13 cellular contexts compared by ENCODE assay signal in the genomic region with DNA sequence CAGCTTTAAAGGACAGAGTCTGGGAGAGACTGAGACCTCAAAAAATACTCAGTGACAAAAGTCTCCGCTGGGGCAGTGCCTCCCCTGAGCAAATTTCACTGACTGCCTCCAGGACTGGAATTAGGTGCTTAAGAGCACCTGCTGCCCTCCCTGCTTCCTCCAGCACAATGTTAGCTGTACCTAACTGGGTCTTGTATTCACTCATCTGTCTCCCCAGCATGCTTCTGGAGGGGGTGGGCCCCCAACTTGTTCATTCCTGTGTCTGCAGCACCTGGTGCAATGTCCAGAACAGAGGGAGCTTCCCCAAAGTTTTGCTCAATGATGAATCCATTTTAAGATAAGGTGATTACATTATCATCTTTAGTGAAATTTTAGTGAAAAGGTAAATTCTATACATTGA.
DNase-seq lines count a peak whose midpoint lies in the region; ATAC-seq and TF ChIP-seq lines count a peak whose summit lies in the region.
"Had no signal": no experiment of that assay in that cellular context is flagged by ENCODE, and none has a peak within 500 bp of the region (broad histone marks: within the 10 kb centered on the region; RNA-seq: fewer than 3 reads in every experiment).

No MANE protein-coding gene starts in this region.

- DNase-seq in GM12865 (ENCODE audit: low read depth) (peak; percentile 27), tibial artery (no peak), NCI-H526 (lab: John Stamatoyannopoulos, UW) (no peak), prostate gland (ENCODE audit: low spot score) (no peak)
- DNase-seq in activated CD4-positive, alpha-beta T cell treated with anti-CD3 and anti-CD28 coated beads for 4 hours, result no peak
- DNase-seq: COR-L47; NK-92 treated with Interleukin-12 subunit alpha and Interleukin-12 subunit beta, amount 100 ng/mL, for 24 hours; pancreas; SHP77 treated with DMSO at 0.1 percent for 48 hours had no signal

- 92% methylated on average over 1 of the region's 1 CpG for WGBS in prostate gland

- no peaks in the 10 kb centered on the region for H3K27me3 ChIP-seq in tibial artery
- H3K27me3 ChIP-seq in prostate gland (replicated peaks; ENCODE audit: insufficient read depth), result no peaks in the 10 kb centered on the region
- H3K27me3 ChIP-seq: pancreas had no signal

- ATAC-seq in GM19455 (IDR thresholded peaks at IDR 0.05; ENCODE audit: unreplicated experiment), result peak; percentile 60
- ATAC-seq in HG02938 (IDR thresholded peaks at IDR 0.05; ENCODE audit: unreplicated experiment), result peak; percentile 21
- ATAC-seq in HG03571 (IDR thresholded peaks at IDR 0.05; ENCODE audit: unreplicated experiment), result peak; percentile 40
- ATAC-seq: HepG2, pancreas had no signal

- H3K9me3 ChIP-seq in tibial artery (no peaks in the 10 kb centered on the region), prostate gland (no peaks in the 10 kb centered on the region)
- H3K9me3 ChIP-seq: pancreas had no signal

- intact Hi-C loops in tibial artery (cut with DNase I; ENCODE audit: low total_unique reads) (no loop called here), prostate gland (cut with DNase I) (loop anchor here (10.0 kb wide), 1 partner anchor 552 kb away; no protein-coding TSS in a partner anchor)

- H3K4me1 ChIP-seq in tibial artery, result peaks cover 0 to 3% (median 0%) of the 10 kb centered on the region in 4 donors
- no peaks in the 10 kb centered on the region for H3K4me1 ChIP-seq in prostate gland (replicated peaks)
- H3K4me1 ChIP-seq: pancreas had no signal

- H3K36me3 ChIP-seq in tibial artery, result no peaks in the 10 kb centered on the region
- no peaks in the 10 kb centered on the region for H3K36me3 ChIP-seq in prostate gland
- H3K36me3 ChIP-seq: pancreas had no signal

- TF ChIP-seq POLR2A in prostate gland (IDR thresholded peaks at IDR 0.05), result no peak

- H3K4me3 ChIP-seq in GM12865 (ENCODE audit: low read depth, low read length) (no peak overlapping the region; the same call in 1 of the 2 replicates), tibial artery (no peak overlapping the region), prostate gland (no peak overlapping the region)
- H3K4me3 ChIP-seq: pancreas had no signal

- no peak overlapping the region for H3K27ac ChIP-seq in tibial artery
- no peak overlapping the region for H3K27ac ChIP-seq in prostate gland
- H3K27ac ChIP-seq: pancreas had no signal

- no peak for TF ChIP-seq CTCF in GM12865 (IDR thresholded peaks at IDR 0.05; ENCODE audit: insufficient read depth, low read depth, low read length, missing control alignments)
- TF ChIP-seq CTCF in tibial artery (IDR thresholded peaks at IDR 0.05), result no peak
- no peak for TF ChIP-seq CTCF in prostate gland (IDR thresholded peaks at IDR 0.05)
